In genomic region chr6:149014631-149015171, GRCh38 we compare ENCODE assay signal across 1 cellular context.
TF ChIP-seq lines count a peak whose summit lies in the region.

No MANE protein-coding gene starts in this region.

TF ChIP-seq in IMR-90, 13 proteins besides CTCF, POLR2A, EP300 and RAD21 (continued from another document):
- TF ChIP-seq, protein P1, sequence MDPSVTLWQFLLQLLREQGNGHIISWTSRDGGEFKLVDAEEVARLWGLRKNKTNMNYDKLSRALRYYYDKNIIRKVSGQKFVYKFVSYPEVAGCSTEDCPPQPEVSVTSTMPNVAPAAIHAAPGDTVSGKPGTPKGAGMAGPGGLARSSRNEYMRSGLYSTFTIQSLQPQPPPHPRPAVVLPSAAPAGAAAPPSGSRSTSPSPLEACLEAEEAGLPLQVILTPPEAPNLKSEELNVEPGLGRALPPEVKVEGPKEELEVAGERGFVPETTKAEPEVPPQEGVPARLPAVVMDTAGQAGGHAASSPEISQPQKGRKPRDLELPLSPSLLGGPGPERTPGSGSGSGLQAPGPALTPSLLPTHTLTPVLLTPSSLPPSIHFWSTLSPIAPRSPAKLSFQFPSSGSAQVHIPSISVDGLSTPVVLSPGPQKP (IDR thresholded peaks at IDR 0.05; ENCODE audit: borderline replicate concordance, low read depth, low read length): no peak
- no peak for TF ChIP-seq MAFK (IDR thresholded peaks at IDR 0.05; ENCODE audit: low read depth, low read length)
- no peak for TF ChIP-seq FOS (IDR thresholded peaks at IDR 0.05; ENCODE audit: low read depth, low read length)
- TF ChIP-seq, protein P2, sequence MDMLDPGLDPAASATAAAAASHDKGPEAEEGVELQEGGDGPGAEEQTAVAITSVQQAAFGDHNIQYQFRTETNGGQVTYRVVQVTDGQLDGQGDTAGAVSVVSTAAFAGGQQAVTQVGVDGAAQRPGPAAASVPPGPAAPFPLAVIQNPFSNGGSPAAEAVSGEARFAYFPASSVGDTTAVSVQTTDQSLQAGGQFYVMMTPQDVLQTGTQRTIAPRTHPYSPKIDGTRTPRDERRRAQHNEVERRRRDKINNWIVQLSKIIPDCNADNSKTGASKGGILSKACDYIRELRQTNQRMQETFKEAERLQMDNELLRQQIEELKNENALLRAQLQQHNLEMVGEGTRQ (IDR thresholded peaks at IDR 0.05; ENCODE audit: low read depth, low read length): no peak
- no peak for TF ChIP-seq MXI1 (IDR thresholded peaks at IDR 0.05; ENCODE audit: borderline replicate concordance, low read depth, low read length)
- no peak for TF ChIP-seq RFX5 (IDR thresholded peaks at IDR 0.05; ENCODE audit: low read depth, low read length)
- TF ChIP-seq RCOR1 (IDR thresholded peaks at IDR 0.05; ENCODE audit: insufficient replicate concordance, low read length): no peak
- no peak for TF ChIP-seq CHD1 (IDR thresholded peaks at IDR 0.05; ENCODE audit: low read depth, low read length)
- TF ChIP-seq NFE2L2 (IDR thresholded peaks at IDR 0.05; ENCODE audit: low read depth, low read length): no peak
